In genomic region chr1:150548632-150549495, GRCh38 we compare ENCODE assay signal across 8 cellular contexts. TPM values are rescaled to one million over a fixed set of nuclear protein-coding genes. Genes with fewer than 3 reads are reported as not detected.
DNase-seq lines count a peak whose midpoint lies in the region; ATAC-seq and TF ChIP-seq lines count a peak whose summit lies in the region.

TSS of gene ADAMTSL4 (plus strand) at chr1:150549408. CDS start at chr1:150552289, 2,881 bp downstream.

- peak; percentile 31 for DNase-seq in activated CD4-positive, alpha-beta T cell treated with anti-CD3 and anti-CD28 coated beads for 1 hour
- no peak for DNase-seq in activated CD4-positive, alpha-beta T cell treated with anti-CD3 and anti-CD28 coated beads, Interleukin-2, amount 50 U/mL, for 1 hour
- DNase-seq in HUDEP-2 (lab: John Stamatoyannopoulos, UW; ENCODE audit: unreplicated experiment in 76 of 76) (peak in 56 of 76 experiments; percentile 7 to 72 (median 51)), RWPE2 (ENCODE audit: low spot score) (no peak), mammary epithelial cell (peak; percentile 60), islet precursor cell (peak; percentile 90), smooth muscle cell (lab: John Stamatoyannopoulos, UW; ENCODE audit: unreplicated experiment) (no peak)

- H3K36me3 ChIP-seq in RWPE2 (ENCODE audit: low read depth) (no peaks in the 10 kb centered on the region; the same call in 1 of the 2 replicates), mammary epithelial cell (ENCODE audit: insufficient read depth, low read length) (no peaks in the 10 kb centered on the region), smooth muscle cell (ENCODE audit: low read depth) (no peaks in the 10 kb centered on the region)

- 3% methylated on average over 29 of the region's 91 CpGs for WGBS in mammary epithelial cell (ENCODE audit: low coverage, missing lambda C conversion rate)
- WGBS in smooth muscle cell (ENCODE audit: low lambda C conversion rate): under 1% methylated on average over 76 of the region's 91 CpGs

- no peaks in the 10 kb centered on the region for H3K79me2 ChIP-seq in mammary epithelial cell (ENCODE audit: insufficient read depth, low read length)
- H3K79me2 ChIP-seq in smooth muscle cell (ENCODE audit: low read depth): no peaks in the 10 kb centered on the region

- H3K4me2 ChIP-seq in mammary epithelial cell (ENCODE audit: insufficient read depth, low read depth, low read length) (peak within 1 kb of the TSS; percentile 98), smooth muscle cell (peak within 1 kb of the TSS; percentile 94)

- H4K20me1 ChIP-seq in mammary epithelial cell (ENCODE audit: insufficient read depth, low read length): no peaks in the 10 kb centered on the region
- no peaks in the 10 kb centered on the region for H4K20me1 ChIP-seq in smooth muscle cell (ENCODE audit: low read depth)

- H3F3A ChIP-seq in smooth muscle cell (ENCODE audit: low read depth): peaks cover 29% of the 10 kb centered on the region

- intact Hi-C loops in mammary epithelial cell (cut with micrococcal nuclease): loop anchor here (1.0 kb wide), 1 partner anchor 11 kb away; no protein-coding TSS in a partner anchor

- in situ Hi-C loops in mammary epithelial cell (cut with MboI; ENCODE audit: low sequenced_read_pairs in 2 of 2): loop anchor here in 1 of 2 donors (25.0 kb wide), 1 partner anchor 287 kb away; the partner anchor contains the start of genes APH1A, C1orf54 and CA14

- CTCF ChIA-PET in mammary epithelial cell (lab: Charles Lee; ENCODE audit: low non-redundant PET): no interaction called here

- H3K27ac ChIP-seq in RWPE2 (ENCODE audit: poor library complexity, severe bottlenecking): peak within 1 kb of the TSS; percentile 70
- peak within 1 kb of the TSS; percentile 37 for H3K27ac ChIP-seq in mammary epithelial cell (ENCODE audit: insufficient read depth, low read depth, low read length)
- peak within 1 kb of the TSS; percentile 51 for H3K27ac ChIP-seq in smooth muscle cell (ENCODE audit: low read depth)

- no peaks in the 10 kb centered on the region for H3K9me3 ChIP-seq in RWPE2 (ENCODE audit: severe bottlenecking)
- H3K9me3 ChIP-seq in mammary epithelial cell (replicated peaks; ENCODE audit: insufficient read depth, low read length): no peaks in the 10 kb centered on the region
- no peaks in the 10 kb centered on the region for H3K9me3 ChIP-seq in smooth muscle cell (replicated peaks; ENCODE audit: low read depth)

- no TSS peak for BruUV-seq in mammary epithelial cell (replicated peaks; lab: Mats Ljungman, UMichigan)

- peak; percentile 34 for TF ChIP-seq CTCF in RWPE2 (IDR thresholded peaks at IDR 0.05; ENCODE audit: poor library complexity, severe bottlenecking)
- peak in 1 of 2 donors; percentile 11 for TF ChIP-seq CTCF in mammary epithelial cell (conservative IDR thresholded peaks at IDR 0.05 in 1 of 2, IDR thresholded peaks at IDR 0.05 in 1 of 2; ENCODE audit: extremely low read depth in 1 of 2, insufficient read depth in 1 of 2, low read depth in 1 of 2, low read length in 2 of 2)
- TF ChIP-seq CTCF in smooth muscle cell (IDR thresholded peaks at IDR 0.05; ENCODE audit: borderline replicate concordance, insufficient read depth, poor library complexity, severe bottlenecking): no peak

- dilution Hi-C loops in mammary epithelial cell (cut with HindIII; ENCODE audit: low sequenced_read_pairs): no loop called here

- H3K4me1 ChIP-seq in RWPE2 (ENCODE audit: insufficient read depth, poor library complexity, severe bottlenecking): peaks cover 19% of the 10 kb centered on the region
- H3K4me1 ChIP-seq in mammary epithelial cell (ENCODE audit: insufficient read depth, low read length): peaks cover 13% of the 10 kb centered on the region
- peaks cover 7% of the 10 kb centered on the region for H3K4me1 ChIP-seq in smooth muscle cell (ENCODE audit: low read depth)

- peak; percentile 59 for ATAC-seq in RWPE2 (ENCODE audit: low read depth)
- ATAC-seq in HG03039 (IDR thresholded peaks at IDR 0.05; ENCODE audit: unreplicated experiment): no peak

- H3K4me3 ChIP-seq in RWPE2 (ENCODE audit: severe bottlenecking): peak within 1 kb of the TSS; percentile 61
- H3K4me3 ChIP-seq in mammary epithelial cell (replicated peaks in 1 of 3; ENCODE audit: insufficient read depth in 1 of 3, low read depth in 2 of 3, low read length in 3 of 3): peak within 1 kb of the TSS; percentile 50 to 63 (median 61)
- peak within 1 kb of the TSS; percentile 63 for H3K4me3 ChIP-seq in smooth muscle cell

- H3K27me3 ChIP-seq in RWPE2 (ENCODE audit: insufficient read depth, poor library complexity, severe bottlenecking): no peaks in the 10 kb centered on the region
- no peaks in the 10 kb centered on the region for H3K27me3 ChIP-seq in mammary epithelial cell (ENCODE audit: insufficient read depth, low read length)
- no peaks in the 10 kb centered on the region for H3K27me3 ChIP-seq in smooth muscle cell (ENCODE audit: low read depth)

- H2AFZ ChIP-seq in mammary epithelial cell (ENCODE audit: low read depth, low read length) (peak within 1 kb of the TSS; percentile 80), smooth muscle cell (ENCODE audit: low read depth) (no peak within 1 kb of the TSS)

- no peak within 1 kb of the TSS for H3K9ac ChIP-seq in mammary epithelial cell (ENCODE audit: insufficient read depth, low read length)
- peak within 1 kb of the TSS; percentile 28 for H3K9ac ChIP-seq in smooth muscle cell (ENCODE audit: low read depth)

RNA-seq across cellular contexts. Expression of gene ADAMTSL4, which starts in this region (rescaled TPM):
- total RNA-seq in mammary epithelial cell: 10 to 100 TPM in 1 of 2 donors, 1 to 10 TPM in 1; 2.9 to 98.0 TPM
- polyA plus RNA-seq in mammary epithelial cell: 4.8 TPM
- polyA minus RNA-seq in mammary epithelial cell: 5.1 TPM
- 2.4 and 6.4 TPM in 2 replicates for total RNA-seq in smooth muscle cell
- 8.4 and 20.8 TPM in 2 replicates for polyA plus RNA-seq in smooth muscle cell

Comparison
In these comparisons a context has a peak if more than half of its experiments do, and no peak if none do; other contexts are left out.
1. DNase-seq: peak in activated CD4-positive, alpha-beta T cell treated with anti-CD3 and anti-CD28 coated beads for 1 hour (single experiment), HUDEP-2 (56 of 76), mammary epithelial cell (single experiment) and islet precursor cell (single experiment); none in activated CD4-positive, alpha-beta T cell treated with anti-CD3 and anti-CD28 coated beads, Interleukin-2, amount 50 U/mL, for 1 hour (single experiment), RWPE2 (single experiment) and smooth muscle cell (single experiment).
2. Peak in every context shown above with its lines, with median percentiles within 50 percentile points of each other: H3K27ac ChIP-seq and H3K4me3 ChIP-seq.